Comparison of ENCODE assay signal across 13 cellular contexts in the genomic region with DNA sequence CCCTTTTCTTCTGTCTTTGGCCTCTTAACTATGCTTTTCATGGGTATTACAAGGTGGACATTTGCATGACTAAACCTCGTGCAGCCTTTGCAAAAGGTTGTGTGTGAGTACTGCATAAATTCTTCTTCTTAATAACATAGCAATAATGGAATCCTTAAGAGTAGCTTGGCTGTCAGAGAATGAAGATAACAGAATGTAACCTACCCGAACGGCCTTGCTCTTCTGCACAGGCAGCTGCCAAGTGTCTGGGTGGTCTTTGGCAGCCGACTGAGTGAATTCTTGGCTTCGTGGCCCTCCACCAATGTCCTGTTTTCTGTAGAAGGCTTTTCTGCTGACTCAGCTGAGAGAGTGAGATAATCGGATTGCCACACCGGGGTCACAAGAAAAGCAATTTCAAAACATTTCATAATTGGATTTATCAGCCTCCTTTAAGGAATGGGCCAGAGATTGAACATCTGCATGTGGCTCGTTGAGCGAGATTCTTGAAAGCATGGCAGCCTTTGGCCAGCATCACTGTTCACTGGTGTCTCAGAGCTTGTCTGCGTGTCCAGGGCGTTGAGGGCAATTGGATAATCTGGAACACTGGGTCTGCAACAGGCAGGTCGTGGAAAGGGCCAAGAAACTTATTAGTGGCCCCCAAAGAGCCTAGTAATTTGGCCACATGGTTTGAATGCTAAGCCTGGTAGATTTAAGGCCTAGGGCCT. TPM values are rescaled to one million over a fixed set of nuclear protein-coding genes. Genes with fewer than 3 reads are reported as not detected.
DNase-seq lines count a peak whose midpoint lies in the region; ATAC-seq and TF ChIP-seq lines count a peak whose summit lies in the region.
"Had no signal": no experiment of that assay in that cellular context is flagged by ENCODE, and none has a peak within 500 bp of the region (broad histone marks: within the 10 kb centered on the region; RNA-seq: fewer than 3 reads in every experiment).

No MANE protein-coding gene starts in this region.

- DNase-seq in EH (ENCODE audit: low read depth), result peak; percentile 10
- DNase-seq in fibroblast of pulmonary artery (ENCODE audit: low read depth), result peak; percentile 95
- peak; percentile 83 for DNase-seq in sciatic nerve (ENCODE audit: low spot score)
- DNase-seq in DMS114 treated with DMSO at 0.1 percent for 48 hours (lab: John Stamatoyannopoulos, UW; ENCODE audit: unreplicated experiment), result no peak
- no peak for DNase-seq in WERI-Rb-1
- DNase-seq: activated CD8-positive, alpha-beta memory T cell treated with anti-CD3 and anti-CD28 coated beads for 24 hours; amniotic stem cell; NCI-H510A; upper lobe of right lung had no signal

- H2AFZ ChIP-seq in SU-DHL-6 (ENCODE audit: low read depth, low read length, severe bottlenecking), result no peak overlapping the region
- H2AFZ ChIP-seq: parathyroid adenoma had no signal

- peaks cover 67% of the 10 kb centered on the region for H3F3A ChIP-seq in SU-DHL-6 (ENCODE audit: insufficient read depth)

- no peaks in the 10 kb centered on the region for H3K27me3 ChIP-seq in SU-DHL-6 (ENCODE audit: low read length)
- no peaks in the 10 kb centered on the region for H3K27me3 ChIP-seq in WERI-Rb-1 (ENCODE audit: insufficient read depth, low read depth, severe bottlenecking)
- H3K27me3 ChIP-seq: upper lobe of right lung had no signal

- no peaks in the 10 kb centered on the region for H3K9me3 ChIP-seq in SU-DHL-6 (ENCODE audit: insufficient read depth, low read length)
- H3K9me3 ChIP-seq in WERI-Rb-1 (ENCODE audit: severe bottlenecking), result no peaks in the 10 kb centered on the region
- H3K9me3 ChIP-seq: upper lobe of right lung had no signal

- peak overlapping the region; percentile 93 for H3K4me2 ChIP-seq in SU-DHL-6 (ENCODE audit: low read depth, low read length, poor library complexity, severe bottlenecking)

- peaks cover 43% of the 10 kb centered on the region for H3K36me3 ChIP-seq in SU-DHL-6 (ENCODE audit: low read length)
- no peaks in the 10 kb centered on the region for H3K36me3 ChIP-seq in WERI-Rb-1
- H3K36me3 ChIP-seq: upper lobe of right lung had no signal

- H3K4me3 ChIP-seq in SU-DHL-6 (ENCODE audit: insufficient read depth, low read length, poor library complexity, severe bottlenecking) (no peak overlapping the region), fibroblast of pulmonary artery (replicated peaks; ENCODE audit: low read depth, low read length) (no peak overlapping the region), WERI-Rb-1 (ENCODE audit: low read depth, low read length) (no peak overlapping the region)
- H3K4me3 ChIP-seq: upper lobe of right lung had no signal

- ATAC-seq in sciatic nerve, result peak; percentile 95
- no peak for ATAC-seq in GM19395 (IDR thresholded peaks at IDR 0.05; ENCODE audit: unreplicated experiment)
- no peak for ATAC-seq in GM21825 (IDR thresholded peaks at IDR 0.05; ENCODE audit: unreplicated experiment)
- ATAC-seq: upper lobe of right lung had no signal

- H3K79me2 ChIP-seq in SU-DHL-6 (ENCODE audit: insufficient read depth, low read length), result peaks cover 47% of the 10 kb centered on the region
- H3K79me2 ChIP-seq: parathyroid adenoma had no signal

- H4K20me1 ChIP-seq in SU-DHL-6 (ENCODE audit: low read depth, low read length), result peaks cover 9% of the 10 kb centered on the region; the same call in 1 of the 2 replicates

- H3K9ac ChIP-seq in SU-DHL-6 (ENCODE audit: low read length), result no peak overlapping the region
- H3K9ac ChIP-seq: parathyroid adenoma had no signal

- no peak for TF ChIP-seq CTCF in SU-DHL-6 (IDR thresholded peaks at IDR 0.05; ENCODE audit: insufficient read depth, low read length, poor library complexity, severe bottlenecking)
- no peak for TF ChIP-seq CTCF in fibroblast of pulmonary artery (IDR thresholded peaks at IDR 0.05; ENCODE audit: low read length, missing control alignments)
- TF ChIP-seq CTCF in WERI-Rb-1 (IDR thresholded peaks at IDR 0.05; ENCODE audit: low read depth, low read length), result no peak

- intact Hi-C loops in sciatic nerve (cut with DNase I), result no loop called here

- peak overlapping the region; percentile 98 for H3K27ac ChIP-seq in SU-DHL-6 (ENCODE audit: low read depth, low read length)
- no peak overlapping the region for H3K27ac ChIP-seq in WERI-Rb-1
- H3K27ac ChIP-seq: parathyroid adenoma, upper lobe of right lung had no signal

- no peaks in the 10 kb centered on the region for H3K9me2 ChIP-seq in SU-DHL-6 (replicated peaks; ENCODE audit: insufficient read depth, low read length)

RNA-seq across cellular contexts. Expression of gene IRF8, which starts 13.5 kb away (rescaled TPM):
- total RNA-seq in sciatic nerve, result 19.1 TPM

Comparison
In these comparisons a context has a peak if more than half of its experiments do, and no peak if none do; other contexts are left out.
1. DNase-seq: peak in EH (single experiment), fibroblast of pulmonary artery (single experiment) and sciatic nerve (single experiment); none in DMS114 treated with DMSO at 0.1 percent for 48 hours (single experiment) and WERI-Rb-1 (single experiment).